ENCODE assay signal across 26 cellular contexts in genomic region chr11:20372081-20372480, GRCh38.
"Had no signal": no experiment of that assay in that cellular context is flagged by ENCODE, and none has a peak within 500 bp of the region (broad histone marks: within the 10 kb centered on the region; RNA-seq: fewer than 3 reads in every experiment).

No MANE protein-coding gene starts in this region.

- H3K27ac Mint-ChIP-seq: natural killer cell treated with Interleukin-12 subunit alpha and Interleukin-12 subunit beta and Interleukin-15 and Interleukin-18, amount 100 ng/mL, for 72 hours; stimulated activated naive B cell treated with anti-CD40 and anti-IgM and Interleukin-4, amounts not matched to agents 10 μg/mL and 1 μg/mL and 100 μg/mL, for 72 hours; stimulated activated naive CD8-positive, alpha-beta T cell treated with anti-CD3 and anti-CD28 coated beads, Interleukin-15, Interleukin-2, amounts not matched to agents 100 ng/mL and 50 ng/mL, for 24 hours had no signal

- H3K4me3 Mint-ChIP-seq: immature natural killer cell; natural killer cell treated with Interleukin-12 subunit alpha and Interleukin-12 subunit beta and Interleukin-15 and Interleukin-18, amount 100 ng/mL, for 72 hours; stimulated activated naive B cell treated with anti-CD40 and anti-IgM and Interleukin-4, amounts not matched to agents 10 μg/mL and 1 μg/mL and 100 μg/mL, for 72 hours; stimulated activated naive CD8-positive, alpha-beta T cell treated with anti-CD3 and anti-CD28 coated beads, Interleukin-15, Interleukin-2, amounts not matched to agents 100 ng/mL and 50 ng/mL, for 24 hours had no signal

- H3K9me3 ChIP-seq: lower lobe of right lung, mucosa of descending colon, ovary, right lobe of liver, thoracic aorta, tibial nerve, upper lobe of left lung had no signal

- H3K36me3 ChIP-seq: ovary had no signal

- H3K4me1 ChIP-seq: lower lobe of right lung, right lobe of liver had no signal

- H3K27ac ChIP-seq: lower lobe of right lung, ovary, right lobe of liver, thoracic aorta, tibial nerve, upper lobe of left lung had no signal

- H3K9me3 Mint-ChIP-seq: immature natural killer cell; naive B cell; natural killer cell treated with Interleukin-12 subunit alpha and Interleukin-12 subunit beta and Interleukin-15 and Interleukin-18, amount 100 ng/mL, for 72 hours; stimulated activated naive B cell treated with anti-CD40 and anti-IgM and Interleukin-4, amounts not matched to agents 10 μg/mL and 1 μg/mL and 100 μg/mL, for 72 hours; stimulated activated naive CD8-positive, alpha-beta T cell treated with anti-CD3 and anti-CD28 coated beads, Interleukin-15, Interleukin-2, amounts not matched to agents 100 ng/mL and 50 ng/mL, for 24 hours had no signal

- H3K27me3 ChIP-seq: ovary, right lobe of liver, tibial nerve, upper lobe of left lung had no signal

- FAIRE-seq: frontal cortex, small intestine, urothelium cell line had no signal

- DNase-seq: cortex of kidney; effector CD4-positive, alpha-beta T cell; hypothalamus; immature natural killer cell; islet precursor cell; kidney glomerular epithelial cell; left colon; left ventricle myocardium superior; lower lobe of right lung; mucosa of descending colon; naive B cell; occipital lobe; ovary; retina; right lobe of liver; small intestine; stimulated activated CD4-positive, alpha-beta T cell treated with anti-CD3 and anti-CD28 coated beads, Interleukin-15, amount 100 ng/mL, for 24 hours; stimulated activated CD4-positive, alpha-beta T cell treated with anti-CD3 and anti-CD28 coated beads, Interleukin-2, amount 100 ng/mL, for 48 hours; stimulated activated naive B cell treated with anti-CD40 and anti-IgM and Interleukin-4, amounts not matched to agents 10 μg/mL and 1 μg/mL and 100 μg/mL, for 72 hours; upper lobe of left lung had no signal

- H3K27me3 Mint-ChIP-seq: naive B cell; natural killer cell treated with Interleukin-12 subunit alpha and Interleukin-12 subunit beta and Interleukin-15 and Interleukin-18, amount 100 ng/mL, for 72 hours; stimulated activated naive B cell treated with anti-CD40 and anti-IgM and Interleukin-4, amounts not matched to agents 10 μg/mL and 1 μg/mL and 100 μg/mL, for 72 hours; stimulated activated naive CD8-positive, alpha-beta T cell treated with anti-CD3 and anti-CD28 coated beads, Interleukin-15, Interleukin-2, amounts not matched to agents 100 ng/mL and 50 ng/mL, for 24 hours had no signal

- ATAC-seq: left colon; left ventricle myocardium superior; lower lobe of right lung; mucosa of descending colon; natural killer cell treated with Interleukin-12 subunit alpha and Interleukin-12 subunit beta and Interleukin-15 and Interleukin-18, amount 100 ng/mL, for 72 hours; right lobe of liver; stimulated activated naive B cell treated with anti-CD40 and anti-IgM and Interleukin-4, amounts not matched to agents 10 μg/mL and 1 μg/mL and 100 μg/mL, for 72 hours had no signal

- H3K4me3 ChIP-seq: lower lobe of right lung, mucosa of descending colon, ovary, right lobe of liver, thoracic aorta, tibial nerve, upper lobe of left lung had no signal
